In genomic region chr6:74807701-74808100, GRCh38 we compare ENCODE assay signal across 23 cellular contexts.
A peak's percentile ranks its signal among the peaks of the same experiment; 100 is the strongest.
DNase-seq lines count a peak whose midpoint lies in the region; ATAC-seq, FAIRE-seq and TF ChIP-seq lines count a peak whose summit lies in the region.
"Had no signal": no experiment of that assay in that cellular context is flagged by ENCODE, and none has a peak within 500 bp of the region (broad histone marks: within the 10 kb centered on the region; RNA-seq: fewer than 3 reads in every experiment).

No MANE protein-coding gene starts in this region.

- no peak overlapping the region for H2AFZ ChIP-seq in IMR-90 (replicated peaks; ENCODE audit: low read length, poor library complexity)
- peak overlapping the region; percentile 75; the same call in 1 of the 2 replicates for H2AFZ ChIP-seq in H1 (ENCODE audit: low read length)

- no CpG with 5 or more reads among the region's 2 CpGs for WGBS in IMR-90 (ENCODE audit: extremely low coverage in 2 of 2, insufficient read length in 1 of 2), 2 experiments
- WGBS in H1 (ENCODE audit: extremely low coverage in 1 of 2, insufficient coverage in 1 of 2, insufficient read length in 1 of 2, insufficient replicate concordance in 2 of 2, low coverage in 1 of 2, low lambda C conversion rate in 2 of 2, missing lambda C conversion rate in 1 of 2), 2 experiments, result 87% methylated on average over 2 of the region's 2 CpGs; no CpG with 5 or more reads in 1 of the 2 experiments

- dilution Hi-C loops in IMR-90 (cut with HindIII; ENCODE audit: low sequenced_read_pairs, unreplicated experiment), result no loop called here

- H3K79me2 ChIP-seq in H1 (ENCODE audit: control insufficient read depth in 1 of 2, insufficient read depth in 2 of 2, low read length in 2 of 2), result no peaks in the 10 kb centered on the region

- H4K5ac ChIP-seq in IMR-90 (ENCODE audit: low read depth, low read length) (no peak overlapping the region), H1 (ENCODE audit: insufficient read length, low read depth, low read length) (no peak overlapping the region)

- TF ChIP-seq RAD21 in IMR-90 (IDR thresholded peaks at IDR 0.05; ENCODE audit: low read length) (no peak), H1 (IDR thresholded peaks at IDR 0.05 in 1 of 2, conservative IDR thresholded peaks at IDR 0.05 in 1 of 2; ENCODE audit: low read depth in 2 of 2, low read length in 2 of 2) (no peak)

- H2BK20ac ChIP-seq in IMR-90 (ENCODE audit: low read depth, low read length), result no peak overlapping the region
- H2BK20ac ChIP-seq in H1 (ENCODE audit: low read length), result no peak overlapping the region

- H2AK5ac ChIP-seq in IMR-90 (ENCODE audit: low read depth, low read length), result no peak overlapping the region; the same call in 1 of the 2 replicates
- no peak overlapping the region for H2AK5ac ChIP-seq in H1 (ENCODE audit: low read depth, low read length)

- H3K4me1 ChIP-seq in IMR-90 (ENCODE audit: control insufficient read depth, insufficient read depth, low read length), result no peaks in the 10 kb centered on the region
- H3K4me1 ChIP-seq in H1 (replicated peaks in 1 of 4; ENCODE audit: control insufficient read depth in 3 of 4, insufficient read depth in 4 of 4, low read length in 3 of 4), result no peaks in the 10 kb centered on the region
- H3K4me1 ChIP-seq in CD4-positive, alpha-beta memory T cell (ENCODE audit: insufficient read depth, low read length), result no peaks in the 10 kb centered on the region
- H3K4me1 ChIP-seq: A549, BE2C, BLaER1 had no signal

- H3K27ac Mint-ChIP-seq in neural crest cell (ENCODE audit: unreplicated experiment), result peak overlapping the region; percentile 70
- H3K27ac Mint-ChIP-seq in CD4-positive, alpha-beta memory T cell, result no peak overlapping the region
- H3K27ac Mint-ChIP-seq: CD14-positive monocyte; CD4-positive, CD25-positive, alpha-beta regulatory T cell; CD8-positive, alpha-beta T cell had no signal

- no peak overlapping the region for H3K18ac ChIP-seq in IMR-90 (ENCODE audit: low read depth, low read length)
- no peak overlapping the region for H3K18ac ChIP-seq in H1 (ENCODE audit: extremely low read depth, low read length)

- in situ Hi-C loops in IMR-90 (cut with MboI; ENCODE audit: low sequenced_read_pairs), result no loop called here

- H3K27ac ChIP-seq in IMR-90 (ENCODE audit: insufficient read depth, low read length) (no peak overlapping the region), H1 (ENCODE audit: low read depth, low read length) (no peak overlapping the region)
- H3K27ac ChIP-seq in CD4-positive, alpha-beta memory T cell (ENCODE audit: low read depth, low read length), result no peak overlapping the region
- H3K27ac ChIP-seq: 22Rv1, A549, BLaER1 had no signal

- FAIRE-seq in H1 (lab: Jason Lieb, UNC), result no peak
- FAIRE-seq: A549, G401.6, GM12891, GM19239 had no signal

- no peak for TF ChIP-seq POLR2A in IMR-90 (IDR thresholded peaks at IDR 0.05; ENCODE audit: low read depth, low read length)
- no peak for TF ChIP-seq POLR2A in H1 (IDR thresholded peaks at IDR 0.05; ENCODE audit: control extremely low read depth in 1 of 2, low read depth in 2 of 2, low read length in 2 of 2)

- H3K56ac ChIP-seq in IMR-90 (ENCODE audit: extremely low read depth, insufficient read depth, low read length), result no peak overlapping the region
- no peak overlapping the region for H3K56ac ChIP-seq in H1 (replicated peaks; ENCODE audit: insufficient read length, low read depth, low read length)

- H3K4me3 Mint-ChIP-seq in neural crest cell, result no peak overlapping the region
- no peak overlapping the region for H3K4me3 Mint-ChIP-seq in CD4-positive, alpha-beta memory T cell
- H3K4me3 Mint-ChIP-seq: CD14-positive monocyte; CD4-positive, CD25-positive, alpha-beta regulatory T cell; CD8-positive, alpha-beta T cell had no signal

- no TSS peak for BruUV-seq in IMR-90 (replicated peaks; lab: Mats Ljungman, UMichigan)

- intact Hi-C loops in IMR-90 (cut with micrococcal nuclease), result no loop called here
- intact Hi-C loops in CD4-positive, alpha-beta memory T cell (cut with micrococcal nuclease), result no loop called here

- H3K9me1 ChIP-seq in IMR-90 (ENCODE audit: insufficient read depth, low read length), result no peaks in the 10 kb centered on the region

- TF ChIP-seq CTCF in IMR-90 (conservative IDR thresholded peaks at IDR 0.05; ENCODE audit: low read depth, low read length) (no peak), H1 (IDR thresholded peaks at IDR 0.05; ENCODE audit: control extremely low read depth in 1 of 3, insufficient read depth in 1 of 3, low read depth in 1 of 3, low read length in 3 of 3) (no peak), neural crest cell (conservative IDR thresholded peaks at IDR 0.05) (no peak)

- no peaks in the 10 kb centered on the region for H3K9me3 Mint-ChIP-seq in neural crest cell
- peaks cover 0 to 11% (median 2%) of the 10 kb centered on the region in 8 donors for H3K9me3 Mint-ChIP-seq in CD4-positive, alpha-beta memory T cell
- H3K9me3 Mint-ChIP-seq: CD8-positive, alpha-beta T cell had no signal

- no peak overlapping the region for H2AK9ac ChIP-seq in IMR-90 (replicated peaks; ENCODE audit: low read depth, low read length, poor library complexity)

- CTCF ChIA-PET in IMR-90 (lab: Yijun Ruan, JAX), result no interaction called here
- CTCF ChIA-PET in H1 (lab: Charles Lee; ENCODE audit: partially characterized antibody), result interaction anchor here (0.5 kb wide), 1 partner anchor 36 kb away, joined by 3 read pairs; no protein-coding TSS in a partner anchor
- CTCF ChIA-PET in CD4-positive, alpha-beta memory T cell (lab: Charles Lee; ENCODE audit: partially characterized antibody), result no interaction called here

- H2BK15ac ChIP-seq in IMR-90 (ENCODE audit: low read depth, low read length) (no peak overlapping the region), H1 (ENCODE audit: low read length) (no peak overlapping the region)

- H3K9me3 ChIP-seq in IMR-90 (ENCODE audit: control insufficient read depth, insufficient read depth, low read length), result no peaks in the 10 kb centered on the region
- H3K9me3 ChIP-seq in H1 (ENCODE audit: insufficient read depth in 2 of 2, low read depth in 1 of 2, low read length in 1 of 2), result no peaks in the 10 kb centered on the region
- H3K9me3 ChIP-seq in CD4-positive, alpha-beta memory T cell (ENCODE audit: control insufficient read depth in 1 of 2, low read length in 2 of 2), result no peaks in the 10 kb centered on the region
- H3K9me3 ChIP-seq: A549, BE2C, BLaER1 had no signal

- no peaks in the 10 kb centered on the region for H3K27me3 Mint-ChIP-seq in neural crest cell (ENCODE audit: low read depth)
- no peaks in the 10 kb centered on the region for H3K27me3 Mint-ChIP-seq in CD4-positive, alpha-beta memory T cell
- H3K27me3 Mint-ChIP-seq: CD4-positive, CD25-positive, alpha-beta regulatory T cell had no signal

- no peak overlapping the region for H3K4ac ChIP-seq in IMR-90 (ENCODE audit: low read depth, low read length)
- no peak overlapping the region for H3K4ac ChIP-seq in H1 (replicated peaks; ENCODE audit: insufficient read length, low read depth, low read length)

- H2BK12ac ChIP-seq in H1 (ENCODE audit: low read depth, low read length), result no peak overlapping the region

- H3K23ac ChIP-seq in IMR-90 (ENCODE audit: low read depth, low read length) (no peak overlapping the region), H1 (ENCODE audit: insufficient read length) (no peak overlapping the region)

- H3K4me2 ChIP-seq in IMR-90 (ENCODE audit: low read depth, low read length), result no peak overlapping the region
- no peak overlapping the region for H3K4me2 ChIP-seq in H1 (ENCODE audit: insufficient read depth in 1 of 2, low read depth in 2 of 2, low read length in 2 of 2)
- H3K4me2 ChIP-seq: A549, BLaER1 had no signal

- H3K79me1 ChIP-seq in IMR-90 (ENCODE audit: low read depth in 1 of 2, low read length in 2 of 2) (no peaks in the 10 kb centered on the region), H1 (ENCODE audit: low read depth, low read length) (no peaks in the 10 kb centered on the region)

- no peaks in the 10 kb centered on the region for H4K20me1 ChIP-seq in IMR-90 (ENCODE audit: insufficient read depth, low read length)
- H4K20me1 ChIP-seq in H1 (replicated peaks in 1 of 2; ENCODE audit: control insufficient read depth in 1 of 2, insufficient read depth in 2 of 2, low read length in 2 of 2), result no peaks in the 10 kb centered on the region
- H4K20me1 ChIP-seq: BLaER1 had no signal

- H3K9ac ChIP-seq in IMR-90 (ENCODE audit: low read depth, low read length), result no peak overlapping the region
- no peak overlapping the region for H3K9ac ChIP-seq in H1 (replicated peaks in 1 of 4; ENCODE audit: extremely low read depth in 1 of 4, low read depth in 3 of 4, low read length in 3 of 4)
- H3K9ac ChIP-seq: BLaER1 had no signal

- H3K4me3 ChIP-seq in IMR-90 (ENCODE audit: insufficient read depth, low read depth, low read length) (no peak overlapping the region), H1 (ENCODE audit: extremely low read depth in 1 of 4, insufficient read depth in 2 of 4, low read depth in 3 of 4, low read length in 4 of 4) (no peak overlapping the region)
- H3K4me3 ChIP-seq in CD4-positive, alpha-beta memory T cell (ENCODE audit: low read length in 2 of 2), result no peak overlapping the region
- H3K4me3 ChIP-seq: A549, BLaER1 had no signal

- no peak for TF ChIP-seq EP300 in H1 (IDR thresholded peaks at IDR 0.05; ENCODE audit: borderline replicate concordance in 1 of 2, low read depth in 2 of 2, low read length in 2 of 2)

- H4K91ac ChIP-seq in IMR-90 (ENCODE audit: insufficient read depth, low read depth, low read length) (no peak overlapping the region), H1 (replicated peaks; ENCODE audit: insufficient read length, low read length) (no peak overlapping the region)

- H3K36me3 ChIP-seq in IMR-90 (ENCODE audit: control insufficient read depth, insufficient read depth, low read length) (no peaks in the 10 kb centered on the region), H1 (ENCODE audit: control insufficient read depth in 2 of 4, insufficient read depth in 4 of 4, low read length in 3 of 4) (no peaks in the 10 kb centered on the region)
- H3K36me3 ChIP-seq in CD4-positive, alpha-beta memory T cell (ENCODE audit: insufficient read depth, low read length), result no peaks in the 10 kb centered on the region
- H3K36me3 ChIP-seq: BE2C, BLaER1 had no signal

- H3K14ac ChIP-seq in IMR-90 (replicated peaks; ENCODE audit: low read depth, low read length) (0 out of 2 replicates have a peak overlapping the region, but pooled peaks have one; percentile 59), H1 (ENCODE audit: insufficient read length) (no peak overlapping the region)

- no peaks in the 10 kb centered on the region for H3K23me2 ChIP-seq in H1 (ENCODE audit: low read depth, low read length)

- H3K36me3 Mint-ChIP-seq in neural crest cell (ENCODE audit: low read depth), result no peaks in the 10 kb centered on the region
- no peaks in the 10 kb centered on the region for H3K36me3 Mint-ChIP-seq in CD4-positive, alpha-beta memory T cell
- H3K36me3 Mint-ChIP-seq: CD14-positive monocyte; CD4-positive, CD25-positive, alpha-beta regulatory T cell; CD8-positive, alpha-beta T cell had no signal

- DNase-seq in NCI-H82 (lab: John Stamatoyannopoulos, UW) (peak; percentile 4), NCI-H82 treated with DMSO at 0.1 percent for 48 hours (lab: John Stamatoyannopoulos, UW; ENCODE audit: unreplicated experiment) (no peak), IMR-90 (no peak), H1 (ENCODE audit: low read depth in 1 of 2, low spot score in 2 of 2) (no peak), neural crest cell (ENCODE audit: low read depth, low spot score) (no peak)
- no peak for DNase-seq in CD4-positive, alpha-beta memory T cell
- DNase-seq in NK-92 treated with Interleukin-12 subunit alpha and Interleukin-12 subunit beta, amount 100 ng/mL, for 24 hours (lab: John Stamatoyannopoulos, UW), result no peak
- DNase-seq: AML-193; BE2C; C1 segment of cervical spinal cord; CD4-positive, CD25-positive, alpha-beta regulatory T cell; CD8-positive, alpha-beta T cell; COR-L47; DMS79 treated with DMSO at 0.1 percent for 48 hours; GF-D8 had no signal

- H2BK5ac ChIP-seq in IMR-90 (ENCODE audit: low read depth, low read length, poor library complexity, severe bottlenecking) (no peak overlapping the region), H1 (ENCODE audit: low read depth, low read length) (no peak overlapping the region)

- peaks cover 19% of the 10 kb centered on the region for H3K4me1 Mint-ChIP-seq in neural crest cell
- H3K4me1 Mint-ChIP-seq in CD4-positive, alpha-beta memory T cell, result no peaks in the 10 kb centered on the region
- H3K4me1 Mint-ChIP-seq: CD14-positive monocyte; CD4-positive, CD25-positive, alpha-beta regulatory T cell had no signal

- H3K27me3 ChIP-seq in IMR-90 (ENCODE audit: control insufficient read depth, insufficient read depth, low read length), result no peaks in the 10 kb centered on the region
- no peaks in the 10 kb centered on the region for H3K27me3 ChIP-seq in H1 (replicated peaks in 1 of 4; ENCODE audit: control insufficient read depth in 3 of 4, extremely low read depth in 1 of 4, insufficient read depth in 3 of 4, low read length in 3 of 4)
- no peaks in the 10 kb centered on the region for H3K27me3 ChIP-seq in CD4-positive, alpha-beta memory T cell (ENCODE audit: insufficient read depth, low read length)
- H3K27me3 ChIP-seq: BE2C, BLaER1 had no signal

- POLR2A ChIA-PET in IMR-90 (lab: Charles Lee; ENCODE audit: unreplicated experiment), result no interaction called here
- POLR2A ChIA-PET in H1 (lab: Charles Lee; ENCODE audit: partially characterized antibody), result no interaction called here
- POLR2A ChIA-PET in CD4-positive, alpha-beta memory T cell (lab: Charles Lee; ENCODE audit: partially characterized antibody), result no interaction called here

- no peak overlapping the region for H4K8ac ChIP-seq in IMR-90 (ENCODE audit: low read depth in 2 of 2, low read length in 2 of 2)
- H4K8ac ChIP-seq in H1 (ENCODE audit: extremely low read depth, insufficient read depth, low read length), result no peak overlapping the region

- H2BK120ac ChIP-seq in IMR-90 (ENCODE audit: low read depth, low read length) (no peak overlapping the region), H1 (replicated peaks; ENCODE audit: low read depth, low read length) (no peak overlapping the region)

- ATAC-seq in IMR-90 (ENCODE audit: low read depth) (no peak), HG02610 (IDR thresholded peaks at IDR 0.05; ENCODE audit: unreplicated experiment) (no peak)
- ATAC-seq: A549; CD8-positive, alpha-beta T cell had no signal
